ENCODE assay signal across 27 cellular contexts in genomic region chr1:119081705-119082104, GRCh38.
"Had no signal": no experiment of that assay in that cellular context is flagged by ENCODE, and none has a peak within 500 bp of the region (broad histone marks: within the 10 kb centered on the region; RNA-seq: fewer than 3 reads in every experiment).

No MANE protein-coding gene starts in this region.

- H3K36me3 Mint-ChIP-seq: activated CD8-positive, alpha-beta memory T cell treated with anti-CD3 and anti-CD28 coated beads, Interleukin-2, amount 10 ng/mL, durations not matched to agents 7 days and 5 days had no signal

- H3K4me1 Mint-ChIP-seq: activated CD4-positive, alpha-beta memory T cell treated with anti-CD3 and anti-CD28 coated beads, Interleukin-2, amount 10 ng/mL, durations not matched to agents 7 days and 5 days; endodermal cell; nephron progenitor cell had no signal

- DNase-seq: activated B cell treated with CpG ODN at 0.5 μM for 24 hours; activated CD4-positive, alpha-beta memory T cell treated with anti-CD3 and anti-CD28 coated beads, Interleukin-2, amount 10 ng/mL, durations not matched to agents 7 days and 5 days; activated CD4-positive, alpha-beta T cell treated with anti-CD3 and anti-CD28 coated beads for 48 hours; activated CD8-positive, alpha-beta memory T cell treated with anti-CD3 and anti-CD28 coated beads, Interleukin-2, amount 10 ng/mL, durations not matched to agents 7 days and 5 days; activated naive CD4-positive, alpha-beta T cell treated with anti-CD3 and anti-CD28 coated beads for 36 hours; activated naive CD8-positive, alpha-beta T cell treated with anti-CD3 and anti-CD28 coated beads, Interleukin-2, amount 50 U/mL, for 24 hours; colonic mucosa; endodermal cell; gastrocnemius medialis; heart left ventricle; kidney; midbrain; nephron progenitor cell; nucleus accumbens; posterior cingulate gyrus; retina; stimulated activated CD4-positive, alpha-beta T cell treated with anti-CD3 and anti-CD28 coated beads, Interleukin-12 subunit alpha, Interleukin-12 subunit beta, amount 100 ng/mL, for 4 hours; stimulated activated CD4-positive, alpha-beta T cell treated with anti-CD3 and anti-CD28 coated beads, Interleukin-1b, Interleukin-23, amount 100 ng/mL, for 48 hours; stimulated activated CD8-positive, alpha-beta memory T cell treated with anti-CD3 and anti-CD28 coated beads, Interleukin-4, amount 100 ng/mL, for 48 hours; T-helper 1 cell; T-helper 9 cell; upper lobe of left lung had no signal

- H3K9me3 ChIP-seq: colonic mucosa, gastrocnemius medialis, upper lobe of left lung had no signal

- H3K36me3 ChIP-seq: cardiac muscle cell, colonic mucosa, gastrocnemius medialis, heart left ventricle, upper lobe of left lung had no signal

- H3K9me3 Mint-ChIP-seq: endodermal cell, nephron progenitor cell had no signal

- H3K4me3 Mint-ChIP-seq: activated B cell treated with CpG ODN at 0.5 μM for 24 hours; activated CD4-positive, alpha-beta memory T cell treated with anti-CD3 and anti-CD28 coated beads, Interleukin-2, amount 10 ng/mL, durations not matched to agents 7 days and 5 days; activated CD8-positive, alpha-beta memory T cell treated with anti-CD3 and anti-CD28 coated beads, Interleukin-2, amount 10 ng/mL, durations not matched to agents 7 days and 5 days; activated naive CD4-positive, alpha-beta T cell treated with anti-CD3 and anti-CD28 coated beads for 36 hours; activated naive CD8-positive, alpha-beta T cell treated with anti-CD3 and anti-CD28 coated beads, Interleukin-2, amount 50 U/mL, for 24 hours; activated T-helper 17 cell treated with anti-CD3 and anti-CD28 coated beads, Interleukin-2, amount 50 U/mL, for 72 hours; endodermal cell; nephron progenitor cell; stimulated activated naive CD8-positive, alpha-beta T cell treated with anti-CD3 and anti-CD28 coated beads, Interleukin-15, Interleukin-2, amounts not matched to agents 100 ng/mL and 50 ng/mL, for 24 hours had no signal

- H3K27ac ChIP-seq: cardiac muscle cell, colonic mucosa, epithelial cell of prostate, gastrocnemius medialis, heart left ventricle, upper lobe of left lung had no signal

- H3K27me3 Mint-ChIP-seq: activated B cell treated with CpG ODN at 0.5 μM for 24 hours; activated CD4-positive, alpha-beta memory T cell treated with anti-CD3 and anti-CD28 coated beads, Interleukin-2, amount 10 ng/mL, durations not matched to agents 7 days and 5 days; activated CD8-positive, alpha-beta memory T cell treated with anti-CD3 and anti-CD28 coated beads, Interleukin-2, amount 10 ng/mL, durations not matched to agents 7 days and 5 days; activated naive CD8-positive, alpha-beta T cell treated with anti-CD3 and anti-CD28 coated beads, Interleukin-2, amount 50 U/mL, for 24 hours; activated T-helper 17 cell treated with anti-CD3 and anti-CD28 coated beads, Interleukin-2, amount 50 U/mL, for 72 hours; stimulated activated naive CD8-positive, alpha-beta T cell treated with anti-CD3 and anti-CD28 coated beads, Interleukin-15, Interleukin-2, amounts not matched to agents 100 ng/mL and 50 ng/mL, for 24 hours had no signal

- H3K27ac Mint-ChIP-seq: activated B cell treated with CpG ODN at 0.5 μM for 24 hours; activated CD4-positive, alpha-beta memory T cell treated with anti-CD3 and anti-CD28 coated beads, Interleukin-2, amount 10 ng/mL, durations not matched to agents 7 days and 5 days; activated CD8-positive, alpha-beta memory T cell treated with anti-CD3 and anti-CD28 coated beads, Interleukin-2, amount 10 ng/mL, durations not matched to agents 7 days and 5 days; activated naive CD4-positive, alpha-beta T cell treated with anti-CD3 and anti-CD28 coated beads for 36 hours; activated naive CD8-positive, alpha-beta T cell treated with anti-CD3 and anti-CD28 coated beads, Interleukin-2, amount 50 U/mL, for 24 hours; activated T-helper 17 cell treated with anti-CD3 and anti-CD28 coated beads, Interleukin-2, amount 50 U/mL, for 72 hours; endodermal cell; nephron progenitor cell; stimulated activated naive CD8-positive, alpha-beta T cell treated with anti-CD3 and anti-CD28 coated beads, Interleukin-15, Interleukin-2, amounts not matched to agents 100 ng/mL and 50 ng/mL, for 24 hours had no signal

- H3K4me3 ChIP-seq: cardiac muscle cell, colonic mucosa, gastrocnemius medialis, heart left ventricle, lung, upper lobe of left lung had no signal
